ENCODE assay signal across 8 cellular contexts in genomic region chr3:134374791-134375541, GRCh38. TPM values are rescaled to one million over a fixed set of nuclear protein-coding genes. Genes with fewer than 3 reads are reported as not detected.
DNase-seq lines count a peak whose midpoint lies in the region; ATAC-seq and TF ChIP-seq lines count a peak whose summit lies in the region.

No MANE protein-coding gene starts in this region.

- 2% methylated on average over 13 to 30 of the region's 30 CpGs for WGBS in body of pancreas, 2 donors

- TF ChIP-seq CTCF in DND-41 (IDR thresholded peaks at IDR 0.05; ENCODE audit: borderline replicate concordance, extremely low read depth, low read length, poor library complexity, severe bottlenecking) (no peak), body of pancreas (IDR thresholded peaks at IDR 0.05) (no peak), kidney epithelial cell (IDR thresholded peaks at IDR 0.05; ENCODE audit: insufficient read depth, low read length, poor library complexity, severe bottlenecking) (no peak)

- H3K9ac ChIP-seq in DND-41 (ENCODE audit: low read depth, low read length), result peak overlapping the region; percentile 55; the same call in 1 of the 2 replicates
- H3K9ac ChIP-seq in subcutaneous abdominal adipose tissue (ENCODE audit: low read length in 5 of 5), result peak overlapping the region; percentile 49 to 99 (median 93)

- in situ Hi-C loops in KBM-7 (cut with MboI; ENCODE audit: low pct_unique_long_range_greater_than_20kb, low sequenced_read_pairs), result no loop called here

- H3K36me3 ChIP-seq in DND-41 (ENCODE audit: insufficient read depth, low read length) (no peaks in the 10 kb centered on the region), body of pancreas (replicated peaks in 1 of 2; ENCODE audit: insufficient read depth in 1 of 2, low read depth in 2 of 2) (peaks cover 2 to 7% of the 10 kb centered on the region in 2 donors), kidney epithelial cell (ENCODE audit: control insufficient read depth, insufficient read depth, low read length) (peaks cover 4% of the 10 kb centered on the region), subcutaneous abdominal adipose tissue (ENCODE audit: control insufficient read depth in 5 of 5, insufficient read depth in 5 of 5, low read length in 5 of 5) (peaks cover 2 to 23% (median 21%) of the 10 kb centered on the region in 5 donors)

- DNase-seq in DND-41 (no peak), NCI-H1105 treated with DMSO at 0.1 percent for 48 hours (lab: John Stamatoyannopoulos, UW) (peak; percentile 94), body of pancreas (peak; percentile 54 to 69 (median 64)), kidney epithelial cell (ENCODE audit: low read depth) (no peak), NK-92 (lab: John Stamatoyannopoulos, UW; ENCODE audit: unreplicated experiment) (no peak), KBM-7 (no peak)

- no peaks in the 10 kb centered on the region for H3K79me2 ChIP-seq in DND-41 (ENCODE audit: insufficient read depth, low read length)

- peak overlapping the region; percentile 77 for H2AFZ ChIP-seq in DND-41 (ENCODE audit: low read depth, low read length)

- H3K27ac ChIP-seq in DND-41 (ENCODE audit: low read length), result no peak overlapping the region
- H3K27ac ChIP-seq in body of pancreas, result peak overlapping the region; percentile 92 to 99 (median 98)
- peak overlapping the region; percentile 99 for H3K27ac ChIP-seq in subcutaneous abdominal adipose tissue (ENCODE audit: low read depth, low read length)

- H3K4me1 ChIP-seq in DND-41 (ENCODE audit: insufficient read depth, low read length), result peaks cover 22% of the 10 kb centered on the region
- H3K4me1 ChIP-seq in body of pancreas, result peaks cover 53% of the 10 kb centered on the region
- H3K4me1 ChIP-seq in subcutaneous abdominal adipose tissue (ENCODE audit: control insufficient read depth in 5 of 5, insufficient read depth in 5 of 5, low read length in 5 of 5), result peaks cover 27 to 69% (median 43%) of the 10 kb centered on the region in 5 donors

- no peak for TF ChIP-seq POLR2A in body of pancreas (IDR thresholded peaks at IDR 0.05)

- H4K20me1 ChIP-seq in DND-41 (ENCODE audit: insufficient read depth, low read length), result peaks cover 9% of the 10 kb centered on the region

- peak overlapping the region; percentile 91 for H3K4me2 ChIP-seq in DND-41 (ENCODE audit: insufficient read depth, low read length)

- ATAC-seq in DND-41 (ENCODE audit: insufficient read depth, low read depth) (peak; percentile 6; the same call in 1 of the 3 replicates), body of pancreas (peak; percentile 34), GM19455 (IDR thresholded peaks at IDR 0.05; ENCODE audit: unreplicated experiment) (no peak)

- H3K4me3 ChIP-seq in DND-41 (ENCODE audit: low read depth in 1 of 2, low read length in 2 of 2), result peak overlapping the region; percentile 22 to 66; a peak in 3 of 4 replicates
- peak overlapping the region; percentile 5 to 42 for H3K4me3 ChIP-seq in body of pancreas
- peak overlapping the region; percentile 48 for H3K4me3 ChIP-seq in kidney epithelial cell (ENCODE audit: low read depth, low read length)
- H3K4me3 ChIP-seq in subcutaneous abdominal adipose tissue (ENCODE audit: low read depth in 1 of 5, low read length in 5 of 5), result peak overlapping the region; percentile 74 to 93 (median 91)

- intact Hi-C loops in body of pancreas (cut with DNase I), result loop anchor here (5.0 kb wide), 2 partner anchors 68 to 97 kb away; no protein-coding TSS in a partner anchor

- H3K9me3 ChIP-seq in DND-41 (ENCODE audit: insufficient read depth, low read length, severe bottlenecking), result no peaks in the 10 kb centered on the region
- H3K9me3 ChIP-seq in body of pancreas, result no peaks in the 10 kb centered on the region
- H3K9me3 ChIP-seq in subcutaneous abdominal adipose tissue (ENCODE audit: control insufficient read depth in 5 of 5, low read length in 5 of 5), result no peaks in the 10 kb centered on the region

- H3K27me3 ChIP-seq in DND-41 (ENCODE audit: insufficient read depth, low read length, poor library complexity), result peaks cover 33% of the 10 kb centered on the region
- no peaks in the 10 kb centered on the region for H3K27me3 ChIP-seq in body of pancreas
- H3K27me3 ChIP-seq in kidney epithelial cell (ENCODE audit: control insufficient read depth, insufficient read depth, low read length), result no peaks in the 10 kb centered on the region
- H3K27me3 ChIP-seq in subcutaneous abdominal adipose tissue (ENCODE audit: control insufficient read depth in 5 of 5, insufficient read depth in 4 of 5, low read length in 5 of 5), result peaks cover 0 to 4% (median 0%) of the 10 kb centered on the region in 5 donors

RNA-seq across cellular contexts. Expression of gene AMOTL2, which starts 0.7 kb away (rescaled TPM):
- total RNA-seq in body of pancreas (10 to 100 TPM; 65.1 to 71.5 TPM), kidney epithelial cell (191 and 200 TPM in 2 replicates)

Comparison
In these comparisons a context has a peak if more than half of its experiments do, and no peak if none do; other contexts are left out.
1. DNase-seq: peak in NCI-H1105 treated with DMSO at 0.1 percent for 48 hours (single experiment) and body of pancreas (4 of 4); none in DND-41 (single experiment), kidney epithelial cell (single experiment), NK-92 (single experiment) and KBM-7 (single experiment).
2. H3K4me3 ChIP-seq: peak in every context shown above with its lines; median percentile 91 in subcutaneous abdominal adipose tissue; 48 in kidney epithelial cell; 44 in DND-41; 24 in body of pancreas.